In the genomic region with DNA sequence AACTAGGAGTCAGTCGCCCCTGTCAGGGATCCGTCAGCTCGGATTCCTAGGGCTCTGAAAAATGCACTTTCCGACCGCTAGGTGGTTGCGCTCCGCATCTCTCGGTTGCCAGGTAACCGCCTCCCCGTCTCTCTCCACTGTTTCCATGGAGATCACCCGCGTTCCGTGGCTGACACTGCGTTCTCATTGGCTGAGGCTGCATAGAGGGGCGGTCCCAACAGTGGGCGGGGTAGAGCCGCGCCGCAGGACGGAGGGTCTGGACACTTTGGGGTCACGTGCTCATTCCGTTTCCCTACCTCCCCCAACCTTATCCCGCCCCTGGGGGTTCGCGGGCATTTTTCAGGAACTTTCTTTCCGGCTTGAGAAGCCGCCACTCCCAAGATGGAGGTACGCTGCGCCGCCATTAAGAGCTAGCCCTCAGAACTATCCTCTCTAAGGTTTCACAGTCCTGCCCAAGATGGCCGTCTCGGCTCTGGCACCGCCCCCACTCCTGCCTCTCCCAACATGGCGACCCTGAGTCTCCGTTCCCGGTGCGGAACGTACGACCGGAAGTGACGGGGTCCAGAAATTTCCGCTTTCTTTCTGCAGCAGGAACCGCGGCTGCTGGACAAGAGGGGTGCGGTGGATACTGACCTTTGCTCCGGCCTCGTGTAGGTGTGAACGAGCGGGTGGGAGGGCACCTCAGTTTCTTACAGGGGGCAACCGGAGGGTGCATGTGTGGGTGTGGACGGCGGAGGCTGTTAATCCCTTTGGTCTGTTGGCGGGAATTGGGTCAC, we compare ENCODE assay signal across 1 cellular context.
A peak's percentile ranks its signal among the peaks of the same experiment; 100 is the strongest.
TF ChIP-seq lines count a peak whose summit lies in the region.

A gene (minus strand): TSS at position 65 of the 776 bp plus-strand sequence. CDS start 105 bp downstream, outside the sequence.
A gene with protein sequence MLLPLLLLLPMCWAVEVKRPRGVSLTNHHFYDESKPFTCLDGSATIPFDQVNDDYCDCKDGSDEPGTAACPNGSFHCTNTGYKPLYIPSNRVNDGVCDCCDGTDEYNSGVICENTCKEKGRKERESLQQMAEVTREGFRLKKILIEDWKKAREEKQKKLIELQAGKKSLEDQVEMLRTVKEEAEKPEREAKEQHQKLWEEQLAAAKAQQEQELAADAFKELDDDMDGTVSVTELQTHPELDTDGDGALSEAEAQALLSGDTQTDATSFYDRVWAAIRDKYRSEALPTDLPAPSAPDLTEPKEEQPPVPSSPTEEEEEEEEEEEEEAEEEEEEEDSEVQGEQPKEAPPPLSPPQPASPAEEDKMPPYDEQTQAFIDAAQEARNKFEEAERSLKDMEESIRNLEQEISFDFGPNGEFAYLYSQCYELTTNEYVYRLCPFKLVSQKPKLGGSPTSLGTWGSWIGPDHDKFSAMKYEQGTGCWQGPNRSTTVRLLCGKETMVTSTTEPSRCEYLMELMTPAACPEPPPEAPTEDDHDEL (plus strand): TSS at position 579 of the 776 bp plus-strand sequence. CDS start 483 bp downstream, outside the sequence.

TF ChIP-seq in HepG2, 621 proteins besides CTCF, POLR2A, EP300 and RAD21 (continued from another document):
- 0 out of 2 replicates have a peak, but pooled peaks have one; percentile 78 for TF ChIP-seq MIXL1 (CRISPR knock-in tag; IDR thresholded peaks at IDR 0.05)
